ENCODE assay signal across 1 cellular context in genomic region chrX:10199212-10199611, GRCh38.
TF ChIP-seq lines count a peak whose summit lies in the region.

No MANE protein-coding gene starts in this region.

TF ChIP-seq in WTC11, 78 proteins besides CTCF, POLR2A, EP300 and RAD21 (continued from another document):
- TF ChIP-seq STAT6 (CRISPR knock-in tag; conservative IDR thresholded peaks at IDR 0.05; ENCODE audit: low read depth): no peak
- TF ChIP-seq GABPB1 (CRISPR knock-in tag; IDR thresholded peaks at IDR 0.05): no peak
